1 cellular context compared by ENCODE assay signal in the genomic region with DNA sequence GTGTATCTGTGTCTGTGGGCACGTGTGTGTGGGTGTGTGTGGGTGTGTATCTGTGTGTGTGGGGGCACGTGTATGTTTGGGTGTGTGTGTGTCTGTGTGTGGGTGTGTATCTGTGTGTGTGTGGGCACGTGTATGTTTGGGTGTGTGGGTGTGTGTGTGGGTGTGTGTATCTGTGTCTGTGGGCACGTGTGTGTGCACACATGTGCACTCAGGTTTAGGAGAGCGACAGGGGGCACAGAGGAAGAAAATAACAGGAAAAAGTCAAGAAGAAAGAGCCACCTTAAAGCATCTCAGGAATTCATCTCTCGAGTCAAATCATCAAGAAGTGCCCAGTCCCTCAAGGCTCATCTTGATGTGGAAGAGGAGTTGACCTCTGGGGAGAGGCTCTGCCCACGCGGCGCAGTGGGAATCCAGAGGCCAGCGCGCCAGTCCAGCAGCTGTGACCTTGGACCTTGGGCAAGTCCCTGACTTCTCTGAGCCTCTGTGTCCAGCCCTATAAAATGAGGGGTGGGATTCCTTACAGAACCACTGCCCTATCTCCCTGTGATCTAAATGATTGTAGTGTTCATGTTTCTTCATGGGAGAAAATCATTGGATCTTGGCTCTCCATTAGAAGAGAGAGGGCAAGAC.
TF ChIP-seq lines count a peak whose summit lies in the region.

No MANE protein-coding gene starts in this region.

TF ChIP-seq in H1, 55 proteins besides CTCF, POLR2A, EP300 and RAD21 (continued from another document):
- TF ChIP-seq, protein P1, sequence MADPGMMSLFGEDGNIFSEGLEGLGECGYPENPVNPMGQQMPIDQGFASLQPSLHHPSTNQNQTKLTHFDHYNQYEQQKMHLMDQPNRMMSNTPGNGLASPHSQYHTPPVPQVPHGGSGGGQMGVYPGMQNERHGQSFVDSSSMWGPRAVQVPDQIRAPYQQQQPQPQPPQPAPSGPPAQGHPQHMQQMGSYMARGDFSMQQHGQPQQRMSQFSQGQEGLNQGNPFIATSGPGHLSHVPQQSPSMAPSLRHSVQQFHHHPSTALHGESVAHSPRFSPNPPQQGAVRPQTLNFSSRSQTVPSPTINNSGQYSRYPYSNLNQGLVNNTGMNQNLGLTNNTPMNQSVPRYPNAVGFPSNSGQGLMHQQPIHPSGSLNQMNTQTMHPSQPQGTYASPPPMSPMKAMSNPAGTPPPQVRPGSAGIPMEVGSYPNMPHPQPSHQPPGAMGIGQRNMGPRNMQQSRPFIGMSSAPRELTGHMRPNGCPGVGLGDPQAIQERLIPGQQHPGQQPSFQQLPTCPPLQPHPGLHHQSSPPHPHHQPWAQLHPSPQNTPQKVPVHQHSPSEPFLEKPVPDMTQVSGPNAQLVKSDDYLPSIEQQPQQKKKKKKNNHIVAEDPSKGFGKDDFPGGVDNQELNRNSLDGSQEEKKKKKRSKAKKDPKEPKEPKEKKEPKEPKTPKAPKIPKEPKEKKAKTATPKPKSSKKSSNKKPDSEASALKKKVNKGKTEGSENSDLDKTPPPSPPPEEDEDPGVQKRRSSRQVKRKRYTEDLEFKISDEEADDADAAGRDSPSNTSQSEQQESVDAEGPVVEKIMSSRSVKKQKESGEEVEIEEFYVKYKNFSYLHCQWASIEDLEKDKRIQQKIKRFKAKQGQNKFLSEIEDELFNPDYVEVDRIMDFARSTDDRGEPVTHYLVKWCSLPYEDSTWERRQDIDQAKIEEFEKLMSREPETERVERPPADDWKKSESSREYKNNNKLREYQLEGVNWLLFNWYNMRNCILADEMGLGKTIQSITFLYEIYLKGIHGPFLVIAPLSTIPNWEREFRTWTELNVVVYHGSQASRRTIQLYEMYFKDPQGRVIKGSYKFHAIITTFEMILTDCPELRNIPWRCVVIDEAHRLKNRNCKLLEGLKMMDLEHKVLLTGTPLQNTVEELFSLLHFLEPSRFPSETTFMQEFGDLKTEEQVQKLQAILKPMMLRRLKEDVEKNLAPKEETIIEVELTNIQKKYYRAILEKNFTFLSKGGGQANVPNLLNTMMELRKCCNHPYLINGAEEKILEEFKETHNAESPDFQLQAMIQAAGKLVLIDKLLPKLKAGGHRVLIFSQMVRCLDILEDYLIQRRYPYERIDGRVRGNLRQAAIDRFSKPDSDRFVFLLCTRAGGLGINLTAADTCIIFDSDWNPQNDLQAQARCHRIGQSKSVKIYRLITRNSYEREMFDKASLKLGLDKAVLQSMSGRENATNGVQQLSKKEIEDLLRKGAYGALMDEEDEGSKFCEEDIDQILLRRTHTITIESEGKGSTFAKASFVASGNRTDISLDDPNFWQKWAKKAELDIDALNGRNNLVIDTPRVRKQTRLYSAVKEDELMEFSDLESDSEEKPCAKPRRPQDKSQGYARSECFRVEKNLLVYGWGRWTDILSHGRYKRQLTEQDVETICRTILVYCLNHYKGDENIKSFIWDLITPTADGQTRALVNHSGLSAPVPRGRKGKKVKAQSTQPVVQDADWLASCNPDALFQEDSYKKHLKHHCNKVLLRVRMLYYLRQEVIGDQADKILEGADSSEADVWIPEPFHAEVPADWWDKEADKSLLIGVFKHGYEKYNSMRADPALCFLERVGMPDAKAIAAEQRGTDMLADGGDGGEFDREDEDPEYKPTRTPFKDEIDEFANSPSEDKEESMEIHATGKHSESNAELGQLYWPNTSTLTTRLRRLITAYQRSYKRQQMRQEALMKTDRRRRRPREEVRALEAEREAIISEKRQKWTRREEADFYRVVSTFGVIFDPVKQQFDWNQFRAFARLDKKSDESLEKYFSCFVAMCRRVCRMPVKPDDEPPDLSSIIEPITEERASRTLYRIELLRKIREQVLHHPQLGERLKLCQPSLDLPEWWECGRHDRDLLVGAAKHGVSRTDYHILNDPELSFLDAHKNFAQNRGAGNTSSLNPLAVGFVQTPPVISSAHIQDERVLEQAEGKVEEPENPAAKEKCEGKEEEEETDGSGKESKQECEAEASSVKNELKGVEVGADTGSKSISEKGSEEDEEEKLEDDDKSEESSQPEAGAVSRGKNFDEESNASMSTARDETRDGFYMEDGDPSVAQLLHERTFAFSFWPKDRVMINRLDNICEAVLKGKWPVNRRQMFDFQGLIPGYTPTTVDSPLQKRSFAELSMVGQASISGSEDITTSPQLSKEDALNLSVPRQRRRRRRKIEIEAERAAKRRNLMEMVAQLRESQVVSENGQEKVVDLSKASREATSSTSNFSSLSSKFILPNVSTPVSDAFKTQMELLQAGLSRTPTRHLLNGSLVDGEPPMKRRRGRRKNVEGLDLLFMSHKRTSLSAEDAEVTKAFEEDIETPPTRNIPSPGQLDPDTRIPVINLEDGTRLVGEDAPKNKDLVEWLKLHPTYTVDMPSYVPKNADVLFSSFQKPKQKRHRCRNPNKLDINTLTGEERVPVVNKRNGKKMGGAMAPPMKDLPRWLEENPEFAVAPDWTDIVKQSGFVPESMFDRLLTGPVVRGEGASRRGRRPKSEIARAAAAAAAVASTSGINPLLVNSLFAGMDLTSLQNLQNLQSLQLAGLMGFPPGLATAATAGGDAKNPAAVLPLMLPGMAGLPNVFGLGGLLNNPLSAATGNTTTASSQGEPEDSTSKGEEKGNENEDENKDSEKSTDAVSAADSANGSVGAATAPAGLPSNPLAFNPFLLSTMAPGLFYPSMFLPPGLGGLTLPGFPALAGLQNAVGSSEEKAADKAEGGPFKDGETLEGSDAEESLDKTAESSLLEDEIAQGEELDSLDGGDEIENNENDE (IDR thresholded peaks at IDR 0.05; ENCODE audit: insufficient replicate concordance, low read length): no peak
- no peak for TF ChIP-seq ZNF274 (IDR thresholded peaks at IDR 0.05; ENCODE audit: borderline replicate concordance, extremely low read depth, low read length)
- no peak for TF ChIP-seq EZH2 (IDR thresholded peaks at IDR 0.05; ENCODE audit: low read depth, low read length, severe bottlenecking)
- no peak for TF ChIP-seq CREB1 (IDR thresholded peaks at IDR 0.05)
- TF ChIP-seq SP2 (IDR thresholded peaks at IDR 0.05; ENCODE audit: low read length): no peak
- no peak for TF ChIP-seq JUND (IDR thresholded peaks at IDR 0.05; ENCODE audit: low read length)
- no peak for TF ChIP-seq TAF7 (optimal IDR thresholded peaks at IDR 0.05; ENCODE audit: borderline replicate concordance, low read depth, low read length)
